In genomic region chr1:109277434-109278204, GRCh38 we compare ENCODE assay signal across 9 cellular contexts. TPM values are rescaled to one million over a fixed set of nuclear protein-coding genes. Genes with fewer than 3 reads are reported as not detected.
DNase-seq lines count a peak whose midpoint lies in the region; ATAC-seq and TF ChIP-seq lines count a peak whose summit lies in the region.
"Had no signal": no experiment of that assay in that cellular context is flagged by ENCODE, and none has a peak within 500 bp of the region (broad histone marks: within the 10 kb centered on the region; RNA-seq: fewer than 3 reads in every experiment).

No MANE protein-coding gene starts in this region.

- in situ Hi-C loops in Caki2 (cut with HindIII; ENCODE audit: low pct_unique_long_range_greater_than_20kb, low sequenced_read_pairs) = no loop called here

- H3K79me2 ChIP-seq in parathyroid adenoma = no peaks in the 10 kb centered on the region

- no peaks in the 10 kb centered on the region for H3K36me3 ChIP-seq in parathyroid adenoma (ENCODE audit: control insufficient read depth, insufficient read depth, low read length)

- ATAC-seq in GM21447 (IDR thresholded peaks at IDR 0.05; ENCODE audit: unreplicated experiment) = peak; percentile 61
- ATAC-seq in activated naive CD4-positive, alpha-beta T cell treated with anti-CD3 and anti-CD28 coated beads, Interleukin-2, amount 50 U/mL, for 72 hours = peak; percentile 81 to 82

- peaks cover 18% of the 10 kb centered on the region for H3K4me1 Mint-ChIP-seq in glutamatergic neuron (ENCODE audit: low read depth, unreplicated experiment)

- peaks cover 0 to 2% of the 10 kb centered on the region in 2 donors for H3K36me3 Mint-ChIP-seq in activated naive CD4-positive, alpha-beta T cell treated with anti-CD3 and anti-CD28 coated beads, Interleukin-2, amount 50 U/mL, for 72 hours
- H3K36me3 Mint-ChIP-seq in glutamatergic neuron (ENCODE audit: unreplicated experiment) = no peaks in the 10 kb centered on the region

- no peak overlapping the region for H3K9ac ChIP-seq in parathyroid adenoma

- DNase-seq in Caki2 (ENCODE audit: low read depth) (peak; percentile 59), LoVo (ENCODE audit: low spot score) (peak; percentile 63), SK-N-DZ (ENCODE audit: low spot score) (peak; percentile 73), glutamatergic neuron (peak; percentile 91), ureter (ENCODE audit: low spot score) (peak; percentile 81)
- DNase-seq in activated naive CD4-positive, alpha-beta T cell treated with anti-CD3 and anti-CD28 coated beads, Interleukin-2, amount 50 U/mL, for 72 hours (ENCODE audit: low spot score in 2 of 2) = peak; percentile 72 to 77

- H3K27me3 Mint-ChIP-seq in glutamatergic neuron (ENCODE audit: unreplicated experiment) = peaks cover 5% of the 10 kb centered on the region

- no peak overlapping the region for H3K4me3 Mint-ChIP-seq in glutamatergic neuron (ENCODE audit: unreplicated experiment)

- peak overlapping the region; percentile 77 for H2AFZ ChIP-seq in parathyroid adenoma

- H3K9me3 Mint-ChIP-seq in activated naive CD4-positive, alpha-beta T cell treated with anti-CD3 and anti-CD28 coated beads, Interleukin-2, amount 50 U/mL, for 72 hours = no peaks in the 10 kb centered on the region
- peaks cover 5% of the 10 kb centered on the region for H3K9me3 Mint-ChIP-seq in glutamatergic neuron (ENCODE audit: unreplicated experiment)

- no peaks in the 10 kb centered on the region for H3K27me3 ChIP-seq in parathyroid adenoma (ENCODE audit: control insufficient read depth, insufficient read depth, low read length)

- H3K27ac ChIP-seq in parathyroid adenoma = no peak overlapping the region

- no peak overlapping the region for H3K4me3 ChIP-seq in parathyroid adenoma (ENCODE audit: low read depth, low read length)

- no peak overlapping the region for H3K4me2 ChIP-seq in parathyroid adenoma (ENCODE audit: low read length)

- H3K27ac Mint-ChIP-seq in activated naive CD4-positive, alpha-beta T cell treated with anti-CD3 and anti-CD28 coated beads, Interleukin-2, amount 50 U/mL, for 72 hours = no peak overlapping the region
- peak overlapping the region; percentile 18 for H3K27ac Mint-ChIP-seq in glutamatergic neuron (ENCODE audit: unreplicated experiment)

- TF ChIP-seq CTCF in glutamatergic neuron (IDR thresholded peaks at IDR 0.05; ENCODE audit: partially characterized antibody, unreplicated experiment) (peak; percentile 97), parathyroid adenoma (IDR thresholded peaks at IDR 0.05) (peak; percentile 77)

- H3K4me1 ChIP-seq in parathyroid adenoma = peaks cover 3% of the 10 kb centered on the region

- no peaks in the 10 kb centered on the region for H3K9me3 ChIP-seq in parathyroid adenoma (ENCODE audit: control insufficient read depth, low read length)

RNA-seq across cellular contexts. Expression of gene PSRC1, which starts 5.3 kb away (rescaled TPM):
- total RNA-seq in Caki2 (2014; rRNA removed; shearing (Covaris generic); ENCODE audit: low replicate concordance) = 21.8 and 27.6 TPM in 2 replicates
- polyA plus RNA-seq in SK-N-DZ (2014; cell fraction: cytosol; rRNA removed) = 83.0 and 87.1 TPM in 2 replicates
- polyA plus RNA-seq in SK-N-DZ (2014; cell fraction: nucleus; rRNA removed) = 240 and 284 TPM in 2 replicates
- 10 to 100 TPM; 20.5 to 23.9 TPM for total RNA-seq in activated naive CD4-positive, alpha-beta T cell treated with anti-CD3 and anti-CD28 coated beads, Interleukin-2, amount 50 U/mL, for 72 hours
- total RNA-seq in glutamatergic neuron (ENCODE audit: unreplicated experiment) (13.9 TPM), ureter (3.1 TPM)

RNA-seq across cellular contexts. Expression of gene CELSR2, which starts 28.3 kb away (rescaled TPM):
- 4.6 and 4.8 TPM in 2 replicates for total RNA-seq in Caki2 (2014; rRNA removed; shearing (Covaris generic); ENCODE audit: low replicate concordance)
- polyA plus RNA-seq in SK-N-DZ (2014; cell fraction: cytosol; rRNA removed) = 13.3 and 16.5 TPM in 2 replicates
- polyA plus RNA-seq in SK-N-DZ (2014; cell fraction: nucleus; rRNA removed) = 19.1 and 33.5 TPM in 2 replicates
- total RNA-seq in activated naive CD4-positive, alpha-beta T cell treated with anti-CD3 and anti-CD28 coated beads, Interleukin-2, amount 50 U/mL, for 72 hours = 1 to 10 TPM in 1 of 2 donors, under 1 TPM in 1; 0.39 to 3.9 TPM
- total RNA-seq in glutamatergic neuron (ENCODE audit: unreplicated experiment) = 181 TPM
- 19.2 TPM for total RNA-seq in ureter

RNA-seq across cellular contexts. Expression of gene MYBPHL, which starts 29.2 kb away (rescaled TPM):
- not detected in 2 replicates for total RNA-seq in Caki2 (2014; rRNA removed; shearing (Covaris generic); ENCODE audit: low replicate concordance)
- polyA plus RNA-seq in SK-N-DZ (2014; cell fraction: cytosol; rRNA removed) = not detected in 2 replicates
- not detected in 2 replicates for polyA plus RNA-seq in SK-N-DZ (2014; cell fraction: nucleus; rRNA removed)
- not detected for total RNA-seq in activated naive CD4-positive, alpha-beta T cell treated with anti-CD3 and anti-CD28 coated beads, Interleukin-2, amount 50 U/mL, for 72 hours
- 0.64 TPM for total RNA-seq in glutamatergic neuron (ENCODE audit: unreplicated experiment)
- not detected for total RNA-seq in ureter
- total RNA-seq: T-helper 1 cell treated with Interleukin-12 subunit alpha and Interleukin-12 subunit beta and Interleukin-4 antibody, amounts not matched to agents 30 ng/mL and 1 ng/mL, for 36 hours had no signal
